8 cellular contexts compared by ENCODE assay signal in genomic region chr2:176177580-176178270, GRCh38. TPM values are rescaled to one million over a fixed set of nuclear protein-coding genes. Genes with fewer than 3 reads are reported as not detected.
A peak's percentile ranks its signal among the peaks of the same experiment; 100 is the strongest.
DNase-seq lines count a peak whose midpoint lies in the region; ATAC-seq and TF ChIP-seq lines count a peak whose summit lies in the region.

No MANE protein-coding gene starts in this region.

- H3K4me3 ChIP-seq in HEK293 (ENCODE audit: low read depth, low read length): peak overlapping the region; percentile 32

- peak overlapping the region; percentile 69 for H3K27ac ChIP-seq in HEK293 (ENCODE audit: extremely low read depth, low read depth, low read length)

- peaks cover 0 to 11% of the 10 kb centered on the region in 2 experiments; a peak in 1 of 3 replicates for H3K36me3 ChIP-seq in HEK293 (ENCODE audit: control insufficient read depth in 2 of 2, insufficient read depth in 1 of 2, low read length in 2 of 2)

- peaks cover 96% of the 10 kb centered on the region for H3K27me3 Mint-ChIP-seq in activated naive CD8-positive, alpha-beta T cell treated with anti-CD3 and anti-CD28 coated beads for 36 hours
- H3K27me3 Mint-ChIP-seq in mesothelial cell of epicardium (ENCODE audit: low read depth): peaks cover 100% of the 10 kb centered on the region
- H3K27me3 Mint-ChIP-seq in effector memory CD8-positive, alpha-beta T cell: peaks cover 84 to 97% of the 10 kb centered on the region in 2 donors

- no peak for ATAC-seq in effector memory CD8-positive, alpha-beta T cell (replicated peaks)
- ATAC-seq in GM18502 (IDR thresholded peaks at IDR 0.05; ENCODE audit: poor library complexity, unreplicated experiment): no peak

- H3K4me3 Mint-ChIP-seq in activated naive CD8-positive, alpha-beta T cell treated with anti-CD3 and anti-CD28 coated beads for 36 hours: peak overlapping the region; percentile 8
- H3K4me3 Mint-ChIP-seq in mesothelial cell of epicardium: peak overlapping the region; percentile 63
- H3K4me3 Mint-ChIP-seq in effector memory CD8-positive, alpha-beta T cell: peak overlapping the region in 1 of 2 donors; percentile 19

- POLR2A ChIA-PET in HEK293 (lab: Yijun Ruan, JAX): interaction anchor here (0.9 to 1.1 kb wide), 2 partner anchors 10 to 24 kb away, joined by 3 read pairs; partner anchors contain the start of gene HOXD1

- CTCF ChIA-PET in HEK293 (lab: Yijun Ruan, JAX): interaction anchor here (0.6 kb wide), 1 partner anchor 862 kb away, joined by 3 read pairs; no protein-coding TSS in a partner anchor

- H3K36me3 Mint-ChIP-seq in activated naive CD8-positive, alpha-beta T cell treated with anti-CD3 and anti-CD28 coated beads for 36 hours: no peaks in the 10 kb centered on the region
- H3K36me3 Mint-ChIP-seq in mesothelial cell of epicardium: peaks cover 2% of the 10 kb centered on the region
- H3K36me3 Mint-ChIP-seq in effector memory CD8-positive, alpha-beta T cell (ENCODE audit: insufficient read depth): peaks cover 2% of the 10 kb centered on the region

- no peak overlapping the region for H3K27ac Mint-ChIP-seq in activated naive CD8-positive, alpha-beta T cell treated with anti-CD3 and anti-CD28 coated beads for 36 hours
- no peak overlapping the region for H3K27ac Mint-ChIP-seq in mesothelial cell of epicardium
- no peak overlapping the region for H3K27ac Mint-ChIP-seq in effector memory CD8-positive, alpha-beta T cell

- H3K4me1 ChIP-seq in HEK293 (ENCODE audit: control insufficient read depth, insufficient read depth, low read length): peaks cover 4% of the 10 kb centered on the region; the same call in 1 of the 2 replicates

- DNase-seq in AG08395 (ENCODE audit: low spot score) (peak; percentile 38), mesothelial cell of epicardium (ENCODE audit: low spot score in 2 of 2, unreplicated experiment in 2 of 2) (no peak), UCSD-AML1 (lab: John Stamatoyannopoulos, UW; ENCODE audit: unreplicated experiment) (no peak), DMS153 (lab: John Stamatoyannopoulos, UW) (no peak)
- no peak for DNase-seq in activated naive CD8-positive, alpha-beta T cell treated with anti-CD3 and anti-CD28 coated beads for 36 hours
- no peak for DNase-seq in effector memory CD8-positive, alpha-beta T cell

- H3K9me3 Mint-ChIP-seq in activated naive CD8-positive, alpha-beta T cell treated with anti-CD3 and anti-CD28 coated beads for 36 hours: peaks cover 1% of the 10 kb centered on the region
- H3K9me3 Mint-ChIP-seq in mesothelial cell of epicardium: no peaks in the 10 kb centered on the region
- H3K9me3 Mint-ChIP-seq in effector memory CD8-positive, alpha-beta T cell: no peaks in the 10 kb centered on the region

- H3K9me3 ChIP-seq in HEK293 (ENCODE audit: control insufficient read depth, insufficient read depth, low read depth, low read length): no peaks in the 10 kb centered on the region

- peaks cover 23% of the 10 kb centered on the region for H3K4me1 Mint-ChIP-seq in activated naive CD8-positive, alpha-beta T cell treated with anti-CD3 and anti-CD28 coated beads for 36 hours
- H3K4me1 Mint-ChIP-seq in mesothelial cell of epicardium: peaks cover 10% of the 10 kb centered on the region
- peaks cover 0 to 6% of the 10 kb centered on the region in 2 donors for H3K4me1 Mint-ChIP-seq in effector memory CD8-positive, alpha-beta T cell (ENCODE audit: low read depth in 2 of 2)

- TF ChIP-seq CTCF in HEK293 (tag by site-specific recombination; IDR thresholded peaks at IDR 0.05) (peak; percentile 46; the same call in 1 of the 2 replicates), mesothelial cell of epicardium (IDR thresholded peaks at IDR 0.05; ENCODE audit: unreplicated experiment) (no peak)

TF ChIP-seq in HEK293, 187 proteins besides CTCF, POLR2A, EP300 and RAD21 (continues in another document):
- TF ChIP-seq ZNF157 (tag by site-specific recombination; IDR thresholded peaks at IDR 0.05): no peak
- no peak for TF ChIP-seq ZNF350 (tag by site-specific recombination; IDR thresholded peaks at IDR 0.05)
- TF ChIP-seq ZNF48 (tag by site-specific recombination; IDR thresholded peaks at IDR 0.05): no peak
- TF ChIP-seq ZSCAN4 (tag by site-specific recombination; IDR thresholded peaks at IDR 0.05): no peak
- TF ChIP-seq ZNF26 (tag by site-specific recombination; IDR thresholded peaks at IDR 0.05): no peak
- no peak for TF ChIP-seq ZNF184 (tag by site-specific recombination; IDR thresholded peaks at IDR 0.05)
- no peak for TF ChIP-seq ZBTB1 (tag by site-specific recombination; IDR thresholded peaks at IDR 0.05)
- no peak for TF ChIP-seq ZNF843 (tag by site-specific recombination; IDR thresholded peaks at IDR 0.05)
- TF ChIP-seq ZBTB8A (tag by site-specific recombination; IDR thresholded peaks at IDR 0.05): peak; percentile 28; the same call in 1 of the 2 replicates
- no peak for TF ChIP-seq ZNF280C (tag by site-specific recombination; IDR thresholded peaks at IDR 0.05)
- TF ChIP-seq ZBTB26 (tag by site-specific recombination; optimal IDR thresholded peaks at IDR 0.05): peak; percentile 59
- TF ChIP-seq ZNF341 (tag by site-specific recombination; IDR thresholded peaks at IDR 0.05; ENCODE audit: low read depth): no peak
- TF ChIP-seq ZNF10 (tag by site-specific recombination; IDR thresholded peaks at IDR 0.05): no peak
- TF ChIP-seq ZNF362 (tag by site-specific recombination; IDR thresholded peaks at IDR 0.05): no peak

RNA-seq across cellular contexts. Expression of gene HOXD1, which starts 10.7 kb away (rescaled TPM):
- total RNA-seq in activated naive CD8-positive, alpha-beta T cell treated with anti-CD3 and anti-CD28 coated beads for 36 hours: not detected
- not detected in 3 replicates for total RNA-seq in mesothelial cell of epicardium

RNA-seq across cellular contexts. Expression of gene HOXD3, which starts 20.6 kb away (rescaled TPM):
- not detected for total RNA-seq in activated naive CD8-positive, alpha-beta T cell treated with anti-CD3 and anti-CD28 coated beads for 36 hours
- 0.93 to 1.1 TPM (median 1.1 TPM) in 3 replicates for total RNA-seq in mesothelial cell of epicardium

RNA-seq across cellular contexts. Expression of gene HOXD4, which starts 26.4 kb away (rescaled TPM):
- not detected for total RNA-seq in activated naive CD8-positive, alpha-beta T cell treated with anti-CD3 and anti-CD28 coated beads for 36 hours
- total RNA-seq in mesothelial cell of epicardium: 0.67 to 1.4 TPM (median 1.3 TPM) in 3 replicates

RNA-seq across cellular contexts. Expression of gene HOXD8, which starts 48.2 kb away (rescaled TPM):
- not detected for total RNA-seq in activated naive CD8-positive, alpha-beta T cell treated with anti-CD3 and anti-CD28 coated beads for 36 hours
- 0.29 to 0.58 TPM (median 0.40 TPM) in 3 replicates for total RNA-seq in mesothelial cell of epicardium

RNA-seq across cellular contexts. Expression of gene HOXD9, which starts 55.2 kb away (rescaled TPM):
- total RNA-seq in activated naive CD8-positive, alpha-beta T cell treated with anti-CD3 and anti-CD28 coated beads for 36 hours: not detected
- total RNA-seq in mesothelial cell of epicardium: 0.93 to 1.2 TPM (median 1.1 TPM) in 3 replicates
